8 cellular contexts compared by ENCODE assay signal in the genomic region with DNA sequence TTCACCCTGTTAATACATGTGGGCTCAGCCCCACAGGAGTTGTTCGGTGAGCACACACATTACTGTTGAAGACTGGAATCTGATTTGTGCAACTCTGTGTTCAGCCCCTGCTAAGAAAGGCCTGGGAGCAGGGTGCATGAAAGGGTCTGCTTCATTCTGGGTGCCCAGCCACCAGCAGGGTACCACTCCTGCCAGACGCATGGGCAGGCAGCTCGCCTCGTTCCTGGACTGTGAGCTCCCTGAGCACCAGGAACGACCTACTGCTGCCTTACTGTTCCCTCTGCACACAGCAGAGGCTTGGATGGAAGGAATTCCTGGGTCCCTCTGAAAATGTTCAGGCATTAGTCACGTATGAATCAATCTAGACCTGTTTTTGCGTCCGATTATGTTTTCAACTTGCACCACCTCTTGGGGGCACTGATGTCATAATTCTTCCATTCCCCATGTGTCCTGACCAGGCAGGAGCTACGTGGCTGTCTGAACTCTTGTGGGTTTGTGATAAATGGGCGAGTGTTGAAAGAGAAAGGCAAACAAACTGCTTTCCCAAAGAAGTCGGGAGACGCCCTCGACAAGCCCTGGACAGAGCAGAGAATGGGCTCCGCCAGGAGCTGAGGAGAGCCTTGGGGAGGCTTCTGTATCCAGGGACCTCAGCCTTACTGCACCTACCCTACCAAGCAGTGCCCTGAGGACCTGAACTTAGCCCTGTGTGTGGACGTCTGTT.
DNase-seq lines count a peak whose midpoint lies in the region; ATAC-seq and TF ChIP-seq lines count a peak whose summit lies in the region.

No MANE protein-coding gene starts in this region.

- H3K4me3 Mint-ChIP-seq in stimulated activated effector memory CD8-positive, alpha-beta T cell treated with anti-CD3 and anti-CD28 coated beads, Interleukin-12 subunit alpha, Interleukin-12 subunit beta, amount 100 ng/mL, for 72 hours: peak overlapping the region; percentile 27

- no peak for TF ChIP-seq CTCF in Peyer's patch (IDR thresholded peaks at IDR 0.05)
- peak; percentile 69 for TF ChIP-seq CTCF in foreskin keratinocyte (conservative IDR thresholded peaks at IDR 0.05)

- no peaks in the 10 kb centered on the region for H3K9me3 ChIP-seq in Peyer's patch

- H3K27ac Mint-ChIP-seq in stimulated activated effector memory CD8-positive, alpha-beta T cell treated with anti-CD3 and anti-CD28 coated beads, Interleukin-12 subunit alpha, Interleukin-12 subunit beta, amount 100 ng/mL, for 72 hours: peak overlapping the region; percentile 63

- peak overlapping the region; percentile 21; the same call in 1 of the 2 replicates for H3K4me3 ChIP-seq in ACC112 (ENCODE audit: low read depth, low read length)
- peak overlapping the region in 1 of 4 donors; percentile 6 for H3K4me3 ChIP-seq in Peyer's patch

- H3K27ac ChIP-seq in ACC112 (ENCODE audit: low read depth, low read length): peak overlapping the region; percentile 57; the same call in 1 of the 2 replicates
- peak overlapping the region in 3 of 4 donors; percentile 31 to 68 (median 60) for H3K27ac ChIP-seq in Peyer's patch
- peak overlapping the region; percentile 90 for H3K27ac ChIP-seq in foreskin keratinocyte

- H3K36me3 ChIP-seq in ACC112 (ENCODE audit: insufficient read depth, low read length) (no peaks in the 10 kb centered on the region), Peyer's patch (no peaks in the 10 kb centered on the region)

- no peaks in the 10 kb centered on the region for H3K36me3 Mint-ChIP-seq in stimulated activated effector memory CD8-positive, alpha-beta T cell treated with anti-CD3 and anti-CD28 coated beads, Interleukin-12 subunit alpha, Interleukin-12 subunit beta, amount 100 ng/mL, for 72 hours

- peaks cover 18% of the 10 kb centered on the region for H3K4me1 Mint-ChIP-seq in stimulated activated effector memory CD8-positive, alpha-beta T cell treated with anti-CD3 and anti-CD28 coated beads, Interleukin-12 subunit alpha, Interleukin-12 subunit beta, amount 100 ng/mL, for 72 hours

- no peaks in the 10 kb centered on the region for H3K79me2 ChIP-seq in ACC112 (ENCODE audit: control insufficient read depth, insufficient read depth, low read length, unreplicated experiment)

- ATAC-seq in GM19463 (IDR thresholded peaks at IDR 0.05; ENCODE audit: unreplicated experiment) (peak; percentile 14), foreskin keratinocyte (peak; percentile 89), HG02763 (IDR thresholded peaks at IDR 0.05; ENCODE audit: unreplicated experiment) (no peak)
- ATAC-seq in stimulated activated effector memory CD8-positive, alpha-beta T cell treated with anti-CD3 and anti-CD28 coated beads, Interleukin-12 subunit alpha, Interleukin-12 subunit beta, amount 100 ng/mL, for 72 hours: peak; percentile 4

- no peak for TF ChIP-seq POLR2A in Peyer's patch (IDR thresholded peaks at IDR 0.05)

- DNase-seq in Peyer's patch (peak in 1 of 3 donors; percentile 53), foreskin keratinocyte (peak; percentile 94 to 96)
- no peak for DNase-seq in stimulated activated effector memory CD8-positive, alpha-beta T cell treated with anti-CD3 and anti-CD28 coated beads, Interleukin-12 subunit alpha, Interleukin-12 subunit beta, amount 100 ng/mL, for 72 hours (ENCODE audit: low spot score in 2 of 2)
- DNase-seq in stimulated activated CD8-positive, alpha-beta memory T cell treated with anti-CD3 and anti-CD28 coated beads, Interleukin-4, amount 100 ng/mL, for 48 hours: no peak
- no peak for DNase-seq in activated naive CD4-positive, alpha-beta T cell treated with Interleukin-2 at 50 U/mL for 16 hours

- peak overlapping the region; percentile 73 for H2AFZ ChIP-seq in ACC112 (ENCODE audit: low read length, unreplicated experiment)

- H3K27me3 ChIP-seq in ACC112 (ENCODE audit: insufficient read depth, low read length) (peaks cover 29% of the 10 kb centered on the region; the same call in 1 of the 2 replicates), Peyer's patch (no peaks in the 10 kb centered on the region), foreskin keratinocyte (no peaks in the 10 kb centered on the region)

- peaks cover 7% of the 10 kb centered on the region for H3K4me1 ChIP-seq in ACC112 (ENCODE audit: control insufficient read depth, insufficient read depth, low read length, unreplicated experiment)
- H3K4me1 ChIP-seq in Peyer's patch: peaks cover 6 to 23% (median 17%) of the 10 kb centered on the region in 4 donors
- H3K4me1 ChIP-seq in foreskin keratinocyte: peaks cover 8% of the 10 kb centered on the region

- no peaks in the 10 kb centered on the region for H3K9me3 Mint-ChIP-seq in stimulated activated effector memory CD8-positive, alpha-beta T cell treated with anti-CD3 and anti-CD28 coated beads, Interleukin-12 subunit alpha, Interleukin-12 subunit beta, amount 100 ng/mL, for 72 hours

Comparison
In these comparisons a context has a peak if more than half of its experiments do, and no peak if none do; other contexts are left out.
1. DNase-seq: peak in foreskin keratinocyte (2 of 2); none in stimulated activated effector memory CD8-positive, alpha-beta T cell treated with anti-CD3 and anti-CD28 coated beads, Interleukin-12 subunit alpha, Interleukin-12 subunit beta, amount 100 ng/mL, for 72 hours (0 of 2), stimulated activated CD8-positive, alpha-beta memory T cell treated with anti-CD3 and anti-CD28 coated beads, Interleukin-4, amount 100 ng/mL, for 48 hours (single experiment) and activated naive CD4-positive, alpha-beta T cell treated with Interleukin-2 at 50 U/mL for 16 hours (single experiment).
2. Peak in every context shown above with its lines, with median percentiles within 50 percentile points of each other: H3K27ac ChIP-seq.